1 cellular context compared by ENCODE assay signal in the genomic region with DNA sequence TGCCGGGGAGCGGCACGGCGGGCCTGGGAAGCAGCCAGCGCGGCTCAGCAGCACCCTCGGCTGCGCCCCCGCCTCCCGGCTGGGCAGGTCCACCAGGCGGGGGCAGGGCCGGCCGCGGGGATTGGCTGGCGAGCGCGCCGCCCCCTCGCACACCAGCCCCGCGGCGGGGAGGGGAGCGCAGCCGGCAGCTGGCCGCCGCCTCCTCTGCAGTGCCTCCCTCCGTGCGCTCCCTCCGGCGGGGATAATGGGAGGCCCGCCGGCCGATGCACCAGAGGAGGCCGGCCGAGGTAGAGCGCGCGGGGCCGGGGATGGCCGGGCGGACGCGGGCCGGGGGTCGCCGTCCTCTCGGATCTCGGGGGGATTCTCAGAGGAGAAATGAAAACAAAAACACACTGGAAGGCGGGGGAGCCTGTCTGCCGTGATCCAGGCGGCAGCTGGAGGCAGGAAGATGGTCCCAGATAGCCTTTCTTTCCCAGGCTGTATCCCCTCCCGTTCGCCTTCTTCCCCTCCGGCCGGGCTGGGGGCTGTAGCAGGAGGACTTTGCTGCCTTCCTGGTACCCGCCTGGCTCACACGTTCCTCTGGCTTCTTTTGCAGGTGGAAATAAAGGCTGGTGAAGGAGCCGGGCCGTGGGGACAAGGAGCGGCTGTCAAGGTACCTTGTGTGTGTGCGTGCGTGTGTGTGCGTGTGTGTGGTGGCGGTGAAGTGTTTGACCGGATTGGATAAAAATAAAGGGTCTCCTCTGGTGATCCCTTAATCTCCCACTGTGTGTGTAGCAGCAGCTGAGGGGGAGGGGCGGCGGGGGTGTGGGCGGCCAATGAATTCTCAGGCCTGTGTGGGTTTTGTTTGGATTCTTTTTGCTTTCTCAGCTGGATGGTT.
A peak's percentile ranks its signal among the peaks of the same experiment; 100 is the strongest.
TF ChIP-seq lines count a peak whose summit lies in the region.

No MANE protein-coding gene starts in this region.

TF ChIP-seq in GM12878, 131 proteins besides CTCF, POLR2A, EP300 and RAD21 (continued from another document):
- TF ChIP-seq TCF12 (IDR thresholded peaks at IDR 0.05; ENCODE audit: low read depth, low read length): peak; percentile 63; the same call in 1 of the 2 replicates
- peak; percentile 75 for TF ChIP-seq DPF2 (IDR thresholded peaks at IDR 0.05)
- TF ChIP-seq CHD1 (IDR thresholded peaks at IDR 0.05; ENCODE audit: low read depth, low read length): no peak
- peak; percentile 71; the same call in 1 of the 2 replicates for TF ChIP-seq BACH1 (IDR thresholded peaks at IDR 0.05; ENCODE audit: borderline replicate concordance)
- TF ChIP-seq ZZZ3 (IDR thresholded peaks at IDR 0.05; ENCODE audit: control insufficient read depth, insufficient read length, low read depth): no peak
- no peak for TF ChIP-seq NRF1 (conservative IDR thresholded peaks at IDR 0.05; ENCODE audit: low read depth, low read length)
- no peak for TF ChIP-seq MEF2A (IDR thresholded peaks at IDR 0.05; ENCODE audit: insufficient read depth, low read depth, low read length)
- TF ChIP-seq, protein P1, sequence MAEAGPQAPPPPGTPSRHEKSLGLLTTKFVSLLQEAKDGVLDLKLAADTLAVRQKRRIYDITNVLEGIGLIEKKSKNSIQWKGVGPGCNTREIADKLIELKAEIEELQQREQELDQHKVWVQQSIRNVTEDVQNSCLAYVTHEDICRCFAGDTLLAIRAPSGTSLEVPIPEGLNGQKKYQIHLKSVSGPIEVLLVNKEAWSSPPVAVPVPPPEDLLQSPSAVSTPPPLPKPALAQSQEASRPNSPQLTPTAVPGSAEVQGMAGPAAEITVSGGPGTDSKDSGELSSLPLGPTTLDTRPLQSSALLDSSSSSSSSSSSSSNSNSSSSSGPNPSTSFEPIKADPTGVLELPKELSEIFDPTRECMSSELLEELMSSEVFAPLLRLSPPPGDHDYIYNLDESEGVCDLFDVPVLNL (IDR thresholded peaks at IDR 0.05; ENCODE audit: low read depth, low read length): no peak
- TF ChIP-seq CHD2 (IDR thresholded peaks at IDR 0.05; ENCODE audit: borderline replicate concordance, low read depth, low read length): 0 out of 2 replicates have a peak, but pooled peaks have one; percentile 25
- no peak for TF ChIP-seq MYC (IDR thresholded peaks at IDR 0.05; ENCODE audit: insufficient read depth, insufficient read length, insufficient replicate concordance, low read length, severe bottlenecking)
- no peak for TF ChIP-seq SMAD5 (IDR thresholded peaks at IDR 0.05; ENCODE audit: low read depth)
- TF ChIP-seq NBN (IDR thresholded peaks at IDR 0.05): no peak
- no peak for TF ChIP-seq ZNF274 (IDR thresholded peaks at IDR 0.05; ENCODE audit: insufficient read depth, insufficient read length)
- TF ChIP-seq, protein P2, sequence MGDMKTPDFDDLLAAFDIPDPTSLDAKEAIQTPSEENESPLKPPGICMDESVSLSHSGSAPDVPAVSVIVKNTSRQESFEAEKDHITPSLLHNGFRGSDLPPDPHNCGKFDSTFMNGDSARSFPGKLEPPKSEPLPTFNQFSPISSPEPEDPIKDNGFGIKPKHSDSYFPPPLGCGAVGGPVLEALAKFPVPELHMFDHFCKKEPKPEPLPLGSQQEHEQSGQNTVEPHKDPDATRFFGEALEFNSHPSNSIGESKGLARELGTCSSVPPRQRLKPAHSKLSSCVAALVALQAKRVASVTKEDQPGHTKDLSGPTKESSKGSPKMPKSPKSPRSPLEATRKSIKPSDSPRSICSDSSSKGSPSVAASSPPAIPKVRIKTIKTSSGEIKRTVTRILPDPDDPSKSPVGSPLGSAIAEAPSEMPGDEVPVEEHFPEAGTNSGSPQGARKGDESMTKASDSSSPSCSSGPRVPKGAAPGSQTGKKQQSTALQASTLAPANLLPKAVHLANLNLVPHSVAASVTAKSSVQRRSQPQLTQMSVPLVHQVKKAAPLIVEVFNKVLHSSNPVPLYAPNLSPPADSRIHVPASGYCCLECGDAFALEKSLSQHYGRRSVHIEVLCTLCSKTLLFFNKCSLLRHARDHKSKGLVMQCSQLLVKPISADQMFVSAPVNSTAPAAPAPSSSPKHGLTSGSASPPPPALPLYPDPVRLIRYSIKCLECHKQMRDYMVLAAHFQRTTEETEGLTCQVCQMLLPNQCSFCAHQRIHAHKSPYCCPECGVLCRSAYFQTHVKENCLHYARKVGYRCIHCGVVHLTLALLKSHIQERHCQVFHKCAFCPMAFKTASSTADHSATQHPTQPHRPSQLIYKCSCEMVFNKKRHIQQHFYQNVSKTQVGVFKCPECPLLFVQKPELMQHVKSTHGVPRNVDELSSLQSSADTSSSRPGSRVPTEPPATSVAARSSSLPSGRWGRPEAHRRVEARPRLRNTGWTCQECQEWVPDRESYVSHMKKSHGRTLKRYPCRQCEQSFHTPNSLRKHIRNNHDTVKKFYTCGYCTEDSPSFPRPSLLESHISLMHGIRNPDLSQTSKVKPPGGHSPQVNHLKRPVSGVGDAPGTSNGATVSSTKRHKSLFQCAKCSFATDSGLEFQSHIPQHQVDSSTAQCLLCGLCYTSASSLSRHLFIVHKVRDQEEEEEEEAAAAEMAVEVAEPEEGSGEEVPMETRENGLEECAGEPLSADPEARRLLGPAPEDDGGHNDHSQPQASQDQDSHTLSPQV (IDR thresholded peaks at IDR 0.05): 0 out of 2 replicates have a peak, but pooled peaks have one; percentile 52
- TF ChIP-seq NR2C2 (IDR thresholded peaks at IDR 0.05; ENCODE audit: borderline replicate concordance, control insufficient read depth, insufficient read length, low read depth): no peak
- no peak for TF ChIP-seq SPI1 (IDR thresholded peaks at IDR 0.05; ENCODE audit: borderline replicate concordance, insufficient read depth, low read depth, low read length)
- TF ChIP-seq CREM (IDR thresholded peaks at IDR 0.05; ENCODE audit: low read depth): no peak
- TF ChIP-seq, protein P3, sequence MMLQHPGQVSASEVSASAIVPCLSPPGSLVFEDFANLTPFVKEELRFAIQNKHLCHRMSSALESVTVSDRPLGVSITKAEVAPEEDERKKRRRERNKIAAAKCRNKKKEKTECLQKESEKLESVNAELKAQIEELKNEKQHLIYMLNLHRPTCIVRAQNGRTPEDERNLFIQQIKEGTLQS (IDR thresholded peaks at IDR 0.05; ENCODE audit: borderline replicate concordance, extremely low read depth, low read depth, low read length): no peak
- peak in 1 of 2 experiments; percentile 79; a peak in 1 of 3 replicates for TF ChIP-seq EGR1 (IDR thresholded peaks at IDR 0.05; ENCODE audit: borderline replicate concordance in 1 of 2, low read depth in 2 of 2, low read length in 2 of 2)
- TF ChIP-seq RB1 (IDR thresholded peaks at IDR 0.05; ENCODE audit: borderline replicate concordance): 0 out of 2 replicates have a peak, but pooled peaks have one; percentile 52
- no peak; the same call in 1 of the 2 replicates for TF ChIP-seq MXI1 (IDR thresholded peaks at IDR 0.05; ENCODE audit: low read depth, low read length)
- TF ChIP-seq RUNX3 (IDR thresholded peaks at IDR 0.05; ENCODE audit: low read length): no peak
- TF ChIP-seq, protein P4, sequence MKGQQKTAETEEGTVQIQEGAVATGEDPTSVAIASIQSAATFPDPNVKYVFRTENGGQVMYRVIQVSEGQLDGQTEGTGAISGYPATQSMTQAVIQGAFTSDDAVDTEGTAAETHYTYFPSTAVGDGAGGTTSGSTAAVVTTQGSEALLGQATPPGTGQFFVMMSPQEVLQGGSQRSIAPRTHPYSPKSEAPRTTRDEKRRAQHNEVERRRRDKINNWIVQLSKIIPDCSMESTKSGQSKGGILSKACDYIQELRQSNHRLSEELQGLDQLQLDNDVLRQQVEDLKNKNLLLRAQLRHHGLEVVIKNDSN (IDR thresholded peaks at IDR 0.05; ENCODE audit: borderline replicate concordance, extremely low read length, insufficient read depth, low read depth, low read length): no peak
- TF ChIP-seq, protein P5, sequence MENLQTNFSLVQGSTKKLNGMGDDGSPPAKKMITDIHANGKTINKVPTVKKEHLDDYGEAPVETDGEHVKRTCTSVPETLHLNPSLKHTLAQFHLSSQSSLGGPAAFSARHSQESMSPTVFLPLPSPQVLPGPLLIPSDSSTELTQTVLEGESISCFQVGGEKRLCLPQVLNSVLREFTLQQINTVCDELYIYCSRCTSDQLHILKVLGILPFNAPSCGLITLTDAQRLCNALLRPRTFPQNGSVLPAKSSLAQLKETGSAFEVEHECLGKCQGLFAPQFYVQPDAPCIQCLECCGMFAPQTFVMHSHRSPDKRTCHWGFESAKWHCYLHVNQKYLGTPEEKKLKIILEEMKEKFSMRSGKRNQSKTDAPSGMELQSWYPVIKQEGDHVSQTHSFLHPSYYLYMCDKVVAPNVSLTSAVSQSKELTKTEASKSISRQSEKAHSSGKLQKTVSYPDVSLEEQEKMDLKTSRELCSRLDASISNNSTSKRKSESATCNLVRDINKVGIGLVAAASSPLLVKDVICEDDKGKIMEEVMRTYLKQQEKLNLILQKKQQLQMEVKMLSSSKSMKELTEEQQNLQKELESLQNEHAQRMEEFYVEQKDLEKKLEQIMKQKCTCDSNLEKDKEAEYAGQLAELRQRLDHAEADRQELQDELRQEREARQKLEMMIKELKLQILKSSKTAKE (IDR thresholded peaks at IDR 0.05; ENCODE audit: low read depth, poor library complexity, severe bottlenecking): no peak
- no peak for TF ChIP-seq ZSCAN29 (IDR thresholded peaks at IDR 0.05)
- no peak for TF ChIP-seq IRF4 (IDR thresholded peaks at IDR 0.05; ENCODE audit: low read depth, low read length)
- no peak for TF ChIP-seq CBX5 (IDR thresholded peaks at IDR 0.05; ENCODE audit: low read depth)
- TF ChIP-seq GATAD2B (conservative IDR thresholded peaks at IDR 0.05; ENCODE audit: low read depth): peak; percentile 67
- peak; percentile 14 for TF ChIP-seq SP1 (IDR thresholded peaks at IDR 0.05; ENCODE audit: low read depth, low read length)
- no peak for TF ChIP-seq HDAC6 (IDR thresholded peaks at IDR 0.05; ENCODE audit: unreplicated experiment)
- no peak for TF ChIP-seq FOXM1 (IDR thresholded peaks at IDR 0.05; ENCODE audit: low read depth, low read length)
- TF ChIP-seq ZNF622 (IDR thresholded peaks at IDR 0.05): no peak
- no peak for TF ChIP-seq FOS (IDR thresholded peaks at IDR 0.05; ENCODE audit: borderline replicate concordance, extremely low read depth, insufficient read length)
- no peak for TF ChIP-seq STAT3 (IDR thresholded peaks at IDR 0.05; ENCODE audit: low read depth, low read length)
- no peak for TF ChIP-seq TCF7 (IDR thresholded peaks at IDR 0.05; ENCODE audit: borderline replicate concordance)
- no peak for TF ChIP-seq BMI1 (IDR thresholded peaks at IDR 0.05; ENCODE audit: borderline replicate concordance)
- TF ChIP-seq YBX1 (IDR thresholded peaks at IDR 0.05): no peak
- TF ChIP-seq ZNF207 (IDR thresholded peaks at IDR 0.05; ENCODE audit: borderline replicate concordance): no peak
- TF ChIP-seq SUPT20H (IDR thresholded peaks at IDR 0.05; ENCODE audit: borderline replicate concordance, control insufficient read depth, low read depth, low read length): no peak
